Comparison of ENCODE assay signal across 15 cellular contexts in genomic region chr2:238894226-238894949, GRCh38. TPM values are rescaled to one million over a fixed set of nuclear protein-coding genes. Genes with fewer than 3 reads are reported as not detected.
DNase-seq lines count a peak whose midpoint lies in the region; ATAC-seq and TF ChIP-seq lines count a peak whose summit lies in the region.
"Had no signal": no experiment of that assay in that cellular context is flagged by ENCODE, and none has a peak within 500 bp of the region (broad histone marks: within the 10 kb centered on the region; RNA-seq: fewer than 3 reads in every experiment).

No MANE protein-coding gene starts in this region.

- H3K4me3 ChIP-seq in neural progenitor cell (no peak overlapping the region), transverse colon (no peak overlapping the region)

- no peak for TF ChIP-seq CTCF in HFFc6 (IDR thresholded peaks at IDR 0.05)
- TF ChIP-seq CTCF in chondrocyte (IDR thresholded peaks at IDR 0.05) = no peak
- no peak for TF ChIP-seq CTCF in neural progenitor cell (IDR thresholded peaks at IDR 0.05)
- no peak for TF ChIP-seq CTCF in transverse colon (IDR thresholded peaks at IDR 0.05)

- no peak for TF ChIP-seq POLR2A in transverse colon (IDR thresholded peaks at IDR 0.05)

- peaks cover 44% of the 10 kb centered on the region for H3K27me3 Mint-ChIP-seq in HFFc6 (ENCODE audit: insufficient read depth)
- no peaks in the 10 kb centered on the region for H3K27me3 Mint-ChIP-seq in chondrocyte (ENCODE audit: low read depth)
- peaks cover 4% of the 10 kb centered on the region for H3K27me3 Mint-ChIP-seq in neural progenitor cell (ENCODE audit: insufficient read depth, low read depth)

- no peak for DNase-seq in HFFc6
- DNase-seq in chondrocyte (ENCODE audit: low spot score) = peak; percentile 86
- no peak for DNase-seq in neural progenitor cell (ENCODE audit: low spot score)
- DNase-seq in transverse colon = no peak
- DNase-seq in iPS-NIHi11 (ENCODE audit: low spot score) = no peak
- no peak for DNase-seq in ecto neural progenitor cell (ENCODE audit: low spot score)
- DNase-seq: ACHN; Calu3; CD4-positive, alpha-beta T cell; NCI-H1105; NCI-H2171; NCI-H774; Right ventricle myocardium superior had no signal

- H3K4me2 ChIP-seq in neural progenitor cell = no peak overlapping the region
- H3K4me2 ChIP-seq: KMS-11 had no signal

- in situ Hi-C loops in transverse colon (cut with MboI; ENCODE audit: low pct_ligation_motif_present in 1 of 4, low pct_unique_long_range_greater_than_20kb in 1 of 4, low sequenced_read_pairs in 3 of 4) = no loop called here

- H3F3A ChIP-seq in neural progenitor cell (ENCODE audit: low read depth) = no peaks in the 10 kb centered on the region

- H3K4me1 ChIP-seq in neural progenitor cell (peaks cover 17% of the 10 kb centered on the region), transverse colon (peaks cover 11 to 53% (median 14%) of the 10 kb centered on the region in 4 donors)

- no peak overlapping the region for H3K27ac ChIP-seq in neural progenitor cell
- peak overlapping the region in 3 of 4 donors; percentile 15 to 71 (median 69) for H3K27ac ChIP-seq in transverse colon
- H3K27ac ChIP-seq: KMS-11 had no signal

- H3K4me3 Mint-ChIP-seq in HFFc6 (peak overlapping the region; percentile 83), chondrocyte (ENCODE audit: unreplicated experiment) (no peak overlapping the region), neural progenitor cell (no peak overlapping the region)
- H3K4me3 Mint-ChIP-seq: CD4-positive, alpha-beta T cell had no signal

- H3K36me3 ChIP-seq in neural progenitor cell (no peaks in the 10 kb centered on the region), transverse colon (no peaks in the 10 kb centered on the region)

- H3K9me3 Mint-ChIP-seq in HFFc6 = no peaks in the 10 kb centered on the region
- no peaks in the 10 kb centered on the region for H3K9me3 Mint-ChIP-seq in chondrocyte (ENCODE audit: low read depth)
- peaks cover 3% of the 10 kb centered on the region for H3K9me3 Mint-ChIP-seq in neural progenitor cell
- H3K9me3 Mint-ChIP-seq: CD4-positive, alpha-beta T cell had no signal

- no peak for TF ChIP-seq EP300 in transverse colon (IDR thresholded peaks at IDR 0.05; ENCODE audit: low read depth)

- no peaks in the 10 kb centered on the region for H3K79me2 ChIP-seq in neural progenitor cell (ENCODE audit: low read depth)

- no peak for ATAC-seq in GM21390 (IDR thresholded peaks at IDR 0.05; ENCODE audit: unreplicated experiment)

- peaks cover 46% of the 10 kb centered on the region for H3K36me3 Mint-ChIP-seq in HFFc6 (ENCODE audit: low read depth)
- H3K36me3 Mint-ChIP-seq in chondrocyte (ENCODE audit: low read depth) = peaks cover 2% of the 10 kb centered on the region
- H3K36me3 Mint-ChIP-seq in neural progenitor cell = no peaks in the 10 kb centered on the region

- H3K4me1 Mint-ChIP-seq in HFFc6 (ENCODE audit: low read depth) = peaks cover 91% of the 10 kb centered on the region; the same call in 1 of the 2 replicates
- peaks cover 18% of the 10 kb centered on the region for H3K4me1 Mint-ChIP-seq in chondrocyte (ENCODE audit: low read depth)
- peaks cover 42% of the 10 kb centered on the region for H3K4me1 Mint-ChIP-seq in neural progenitor cell

- H3K9me3 ChIP-seq in neural progenitor cell (ENCODE audit: low read depth) = no peaks in the 10 kb centered on the region
- no peaks in the 10 kb centered on the region for H3K9me3 ChIP-seq in transverse colon

- WGBS in transverse colon (ENCODE audit: low coverage in 1 of 2), 2 donors = 34 to 72% methylated on average over 4 to 13 of the region's 13 CpGs

- no peaks in the 10 kb centered on the region for H3K27me3 ChIP-seq in neural progenitor cell
- no peaks in the 10 kb centered on the region for H3K27me3 ChIP-seq in transverse colon

- H2AFZ ChIP-seq in neural progenitor cell (replicated peaks) = no peak overlapping the region

- peak overlapping the region; percentile 95 for H3K27ac Mint-ChIP-seq in HFFc6
- H3K27ac Mint-ChIP-seq in chondrocyte (ENCODE audit: unreplicated experiment) = no peak overlapping the region
- peak overlapping the region; percentile 84 for H3K27ac Mint-ChIP-seq in neural progenitor cell
- H3K27ac Mint-ChIP-seq: CD4-positive, alpha-beta T cell had no signal

- H4K20me1 ChIP-seq in neural progenitor cell (ENCODE audit: low read depth) = no peaks in the 10 kb centered on the region

- no peak overlapping the region for H3K9ac ChIP-seq in neural progenitor cell
- H3K9ac ChIP-seq: KMS-11 had no signal

- intact Hi-C loops in transverse colon (cut with DNase I; ENCODE audit: low total_unique reads) = no loop called here

RNA-seq across cellular contexts. Expression of gene TWIST2, which starts 46.5 kb away (rescaled TPM):
- total RNA-seq in HFFc6 (2021; fragmentation: NEBNext Ultra II Directional; extraction: Animal tissue kit (Norgen Biotek cat#: 25700)) = 100 to 1,000 TPM; 127 to 146 (median 137) TPM
- total RNA-seq in chondrocyte = 1.8 to 9.1 TPM (median 2.4 TPM) in 3 replicates
- total RNA-seq in neural progenitor cell (ENCODE audit: low replicate concordance) = 0.51 and 1.7 TPM in 2 replicates
- total RNA-seq in transverse colon = 10 to 100 TPM in 3 of 4 donors, 1 to 10 TPM in 1; 6.7 to 59.1 (median 16.8) TPM
- total RNA-seq: Calu3; CD4-positive, alpha-beta T cell had no signal
